Comparison of ENCODE assay signal across 8 cellular contexts in the genomic region with DNA sequence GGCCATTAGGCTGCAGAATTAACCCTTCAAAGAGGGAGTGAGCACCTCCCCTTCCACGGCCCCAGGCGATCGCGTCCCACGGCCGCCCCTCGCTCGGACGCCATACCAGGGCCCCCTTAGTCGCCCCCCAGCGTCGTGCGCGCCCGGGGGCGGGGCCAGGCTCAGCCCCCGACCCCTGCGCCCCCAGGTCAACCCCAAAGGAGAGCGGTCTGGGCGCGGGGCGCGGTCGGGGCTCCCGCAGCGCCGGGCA.
DNase-seq lines count a peak whose midpoint lies in the region; ATAC-seq and TF ChIP-seq lines count a peak whose summit lies in the region.

No MANE protein-coding gene starts in this region.

- no peaks in the 10 kb centered on the region for H3K9me2 ChIP-seq in SU-DHL-6 (replicated peaks; ENCODE audit: insufficient read depth, low read length)

- H4K20me1 ChIP-seq in SU-DHL-6 (ENCODE audit: low read depth, low read length), result no peaks in the 10 kb centered on the region

- H3K4me3 ChIP-seq in GM12865 (ENCODE audit: low read depth, low read length) (peak overlapping the region; percentile 81), SU-DHL-6 (ENCODE audit: insufficient read depth, low read length, poor library complexity, severe bottlenecking) (peak overlapping the region; percentile 32), fibroblast of pulmonary artery (replicated peaks; ENCODE audit: low read depth, low read length) (peak overlapping the region; percentile 71), retinal pigment epithelial cell (ENCODE audit: low read length) (peak overlapping the region; percentile 62)

- peak overlapping the region; percentile 39 for H3K4me2 ChIP-seq in SU-DHL-6 (ENCODE audit: low read depth, low read length, poor library complexity, severe bottlenecking)

- H3K79me2 ChIP-seq in SU-DHL-6 (ENCODE audit: insufficient read depth, low read length), result no peaks in the 10 kb centered on the region

- no peak for DNase-seq in GM12865 (ENCODE audit: low read depth)
- no peak for DNase-seq in fibroblast of pulmonary artery (ENCODE audit: low read depth)
- no peak for DNase-seq in retinal pigment epithelial cell (ENCODE audit: low read depth)
- no peak for DNase-seq in glomerular visceral epithelial cell (ENCODE audit: extremely low spot score)
- no peak for DNase-seq in NOMO-1 treated with DMSO at 0.1 percent for 48 hours (lab: John Stamatoyannopoulos, UW; ENCODE audit: unreplicated experiment)
- DNase-seq in putamen (ENCODE audit: low spot score), result no peak

- no peak for TF ChIP-seq CTCF in GM12865 (IDR thresholded peaks at IDR 0.05; ENCODE audit: insufficient read depth, low read depth, low read length, missing control alignments)
- no peak for TF ChIP-seq CTCF in SU-DHL-6 (IDR thresholded peaks at IDR 0.05; ENCODE audit: insufficient read depth, low read length, poor library complexity, severe bottlenecking)
- no peak for TF ChIP-seq CTCF in fibroblast of pulmonary artery (IDR thresholded peaks at IDR 0.05; ENCODE audit: low read length, missing control alignments)
- no peak for TF ChIP-seq CTCF in retinal pigment epithelial cell (conservative IDR thresholded peaks at IDR 0.05; ENCODE audit: low read depth, low read length)

- peak overlapping the region; percentile 26 for H2AFZ ChIP-seq in SU-DHL-6 (ENCODE audit: low read depth, low read length, severe bottlenecking)

- H3K27ac ChIP-seq in SU-DHL-6 (ENCODE audit: low read depth, low read length), result no peak overlapping the region

- no peaks in the 10 kb centered on the region for H3K9me3 ChIP-seq in SU-DHL-6 (ENCODE audit: insufficient read depth, low read length)

- no peaks in the 10 kb centered on the region for H3K36me3 ChIP-seq in SU-DHL-6 (ENCODE audit: low read length)

- ATAC-seq in HG03354 (IDR thresholded peaks at IDR 0.05; ENCODE audit: poor library complexity, severe bottlenecking, unreplicated experiment), result no peak

- H3F3A ChIP-seq in SU-DHL-6 (ENCODE audit: insufficient read depth), result no peaks in the 10 kb centered on the region

- no peaks in the 10 kb centered on the region for H3K27me3 ChIP-seq in SU-DHL-6 (ENCODE audit: low read length)

- H3K9ac ChIP-seq in SU-DHL-6 (ENCODE audit: low read length), result peak overlapping the region; percentile 43
